ENCODE assay signal across 19 cellular contexts in genomic region chr15:101358895-101359294, GRCh38.
DNase-seq lines count a peak whose midpoint lies in the region; ATAC-seq, FAIRE-seq and TF ChIP-seq lines count a peak whose summit lies in the region.
"Had no signal": no experiment of that assay in that cellular context is flagged by ENCODE, and none has a peak within 500 bp of the region (broad histone marks: within the 10 kb centered on the region; RNA-seq: fewer than 3 reads in every experiment).

No MANE protein-coding gene starts in this region.

- FAIRE-seq in bronchial epithelial cell (lab: Jason Lieb, UNC), result peak; percentile 90
- FAIRE-seq: D721Med had no signal

- no peak overlapping the region for H3K4me3 Mint-ChIP-seq in HFFc6
- H3K4me3 Mint-ChIP-seq: activated CD4-positive, alpha-beta memory T cell treated with anti-CD3 and anti-CD28 coated beads, Interleukin-2, amount 10 ng/mL, durations not matched to agents 7 days and 5 days; central memory CD8-positive, alpha-beta T cell; nephron had no signal

- TF ChIP-seq CTCF in HFFc6 (IDR thresholded peaks at IDR 0.05) (no peak), bronchial epithelial cell (IDR thresholded peaks at IDR 0.05; ENCODE audit: insufficient read depth, low read length, severe bottlenecking) (no peak)

- H3K27me3 ChIP-seq in bronchial epithelial cell (ENCODE audit: control insufficient read depth, insufficient read depth, low read length), result no peaks in the 10 kb centered on the region

- no peaks in the 10 kb centered on the region for H3K9me3 Mint-ChIP-seq in HFFc6
- H3K9me3 Mint-ChIP-seq: activated CD4-positive, alpha-beta memory T cell treated with anti-CD3 and anti-CD28 coated beads, Interleukin-2, amount 10 ng/mL, durations not matched to agents 7 days and 5 days; central memory CD8-positive, alpha-beta T cell had no signal

- peaks cover 14% of the 10 kb centered on the region for H3K4me1 Mint-ChIP-seq in HFFc6 (ENCODE audit: low read depth)
- H3K4me1 Mint-ChIP-seq: central memory CD8-positive, alpha-beta T cell had no signal

- H3K36me3 ChIP-seq in bronchial epithelial cell (ENCODE audit: control insufficient read depth, insufficient read depth, low read length), result no peaks in the 10 kb centered on the region

- DNase-seq in AG08396 (ENCODE audit: low spot score), result peak; percentile 63
- DNase-seq in HFFc6, result peak; percentile 2
- DNase-seq in bronchial epithelial cell (ENCODE audit: low read depth), result peak; percentile 97
- peak; percentile 88 for DNase-seq in islet precursor cell
- DNase-seq in COLO668 (lab: John Stamatoyannopoulos, UW; ENCODE audit: unreplicated experiment), result no peak
- DNase-seq in hypothalamus (lab: John Stamatoyannopoulos, UW), result no peak
- DNase-seq: activated CD4-positive, alpha-beta memory T cell treated with anti-CD3 and anti-CD28 coated beads, Interleukin-2, amount 10 ng/mL, durations not matched to agents 7 days and 5 days; effector memory CD4-positive, alpha-beta T cell; NCI-H2081 treated with DMSO at 0.1 percent for 48 hours; NCI-H526 treated with DMSO at 0.1 percent for 48 hours; retina; substantia nigra; SW 1271 had no signal

- no peak for ATAC-seq in HG03354 (IDR thresholded peaks at IDR 0.05; ENCODE audit: poor library complexity, severe bottlenecking, unreplicated experiment)
- no peak for ATAC-seq in GM21390 (IDR thresholded peaks at IDR 0.05; ENCODE audit: unreplicated experiment)
- ATAC-seq: HCT116 had no signal

- H3K36me3 Mint-ChIP-seq in HFFc6 (ENCODE audit: low read depth), result no peaks in the 10 kb centered on the region

- no peak overlapping the region for H3K4me3 ChIP-seq in bronchial epithelial cell (ENCODE audit: low read depth, low read length)

- no peak overlapping the region for H3K27ac Mint-ChIP-seq in HFFc6
- H3K27ac Mint-ChIP-seq: activated CD4-positive, alpha-beta memory T cell treated with anti-CD3 and anti-CD28 coated beads, Interleukin-2, amount 10 ng/mL, durations not matched to agents 7 days and 5 days; nephron had no signal

- peaks cover 23% of the 10 kb centered on the region for H3K27me3 Mint-ChIP-seq in HFFc6 (ENCODE audit: insufficient read depth)
- H3K27me3 Mint-ChIP-seq: activated CD4-positive, alpha-beta memory T cell treated with anti-CD3 and anti-CD28 coated beads, Interleukin-2, amount 10 ng/mL, durations not matched to agents 7 days and 5 days had no signal

Comparison
In these comparisons a context has a peak if more than half of its experiments do, and no peak if none do; other contexts are left out.
1. DNase-seq: peak in AG08396 (single experiment), HFFc6 (single experiment), bronchial epithelial cell (single experiment) and islet precursor cell (single experiment); none in COLO668 (single experiment) and hypothalamus (0 of 51).